Comparison of ENCODE assay signal across 15 cellular contexts in the genomic region with DNA sequence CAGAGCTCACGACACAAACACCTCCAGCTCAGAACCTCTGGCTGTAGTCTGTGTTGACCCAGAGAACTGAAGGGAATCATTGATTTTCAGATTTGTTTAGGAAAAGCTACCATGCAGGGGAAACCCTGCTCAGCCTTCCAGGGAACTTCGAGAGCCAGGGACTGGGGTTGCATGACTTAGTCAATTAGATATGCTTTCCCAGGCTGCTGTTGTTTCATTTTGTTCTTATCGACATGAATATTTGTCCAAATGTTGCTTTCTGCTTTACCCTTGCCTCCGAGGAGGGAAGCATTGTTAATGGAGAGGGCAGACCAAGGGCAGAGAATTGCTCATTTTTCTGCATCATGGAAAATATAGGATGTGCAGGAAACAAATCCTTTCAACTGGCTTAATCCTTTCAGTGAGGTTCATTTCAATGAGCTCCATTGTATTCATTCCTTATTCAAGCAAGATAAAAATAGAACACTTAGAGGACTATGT.
DNase-seq lines count a peak whose midpoint lies in the region; ATAC-seq, FAIRE-seq and TF ChIP-seq lines count a peak whose summit lies in the region.
"Had no signal": no experiment of that assay in that cellular context is flagged by ENCODE, and none has a peak within 500 bp of the region (broad histone marks: within the 10 kb centered on the region; RNA-seq: fewer than 3 reads in every experiment).

No MANE protein-coding gene starts in this region.

- no peak overlapping the region for H3K4me3 Mint-ChIP-seq in activated CD4-positive, alpha-beta memory T cell treated with anti-CD3 and anti-CD28 coated beads for 36 hours
- H3K4me3 Mint-ChIP-seq: activated T-cell treated with anti-CD3 and anti-CD28 coated beads, Interleukin-2, amount 50 U/mL, for 24 hours; naive thymus-derived CD4-positive, alpha-beta T cell; stimulated activated memory B cell treated with anti-CD40 and anti-IgM and Interleukin-4, amounts not matched to agents 10 μg/mL and 1 μg/mL and 100 μg/mL, for 72 hours had no signal

- no peaks in the 10 kb centered on the region for H3K9me3 ChIP-seq in SJCRH30 (replicated peaks)
- H3K9me3 ChIP-seq in keratinocyte (ENCODE audit: control insufficient read depth, low read depth, low read length) = no peaks in the 10 kb centered on the region
- H3K9me3 ChIP-seq in skeletal muscle satellite cell (replicated peaks; ENCODE audit: low read length) = no peaks in the 10 kb centered on the region
- H3K9me3 ChIP-seq: ascending aorta had no signal

- H3K9ac ChIP-seq in keratinocyte (ENCODE audit: control insufficient read depth, extremely low read depth, insufficient read depth, low read length) = no peak overlapping the region
- H3K9ac ChIP-seq in skeletal muscle satellite cell (ENCODE audit: low read depth, low read length) = no peak overlapping the region

- H3K27me3 ChIP-seq in SJCRH30 = no peaks in the 10 kb centered on the region
- H3K27me3 ChIP-seq in keratinocyte (ENCODE audit: control insufficient read depth, extremely low read depth, insufficient read depth, low read length) = no peaks in the 10 kb centered on the region
- H3K27me3 ChIP-seq in skeletal muscle satellite cell (ENCODE audit: control insufficient read depth, insufficient read depth, low read length) = no peaks in the 10 kb centered on the region
- H3K27me3 ChIP-seq: ascending aorta had no signal

- H3K4me1 ChIP-seq in SJCRH30 (peaks cover 10% of the 10 kb centered on the region), keratinocyte (ENCODE audit: control insufficient read depth, extremely low read depth, insufficient read depth, low read length) (peaks cover 5% of the 10 kb centered on the region), skeletal muscle satellite cell (ENCODE audit: control insufficient read depth, insufficient read depth, low read length) (peaks cover 13% of the 10 kb centered on the region)
- H3K4me1 ChIP-seq: ascending aorta had no signal

- H3K27me3 Mint-ChIP-seq in activated CD4-positive, alpha-beta memory T cell treated with anti-CD3 and anti-CD28 coated beads for 36 hours = no peaks in the 10 kb centered on the region
- H3K27me3 Mint-ChIP-seq: activated T-cell treated with anti-CD3 and anti-CD28 coated beads, Interleukin-2, amount 50 U/mL, for 24 hours; naive thymus-derived CD4-positive, alpha-beta T cell had no signal

- H3K9me1 ChIP-seq in keratinocyte (ENCODE audit: control insufficient read depth, extremely low read depth, insufficient read depth, low read length) = no peaks in the 10 kb centered on the region

- TF ChIP-seq CTCF in keratinocyte (optimal IDR thresholded peaks at IDR 0.05 in 1 of 3, IDR thresholded peaks at IDR 0.05 in 1 of 3, conservative IDR thresholded peaks at IDR 0.05 in 1 of 3; ENCODE audit: extremely low read depth in 1 of 3, insufficient read depth in 2 of 3, low read length in 3 of 3) = no peak

- FAIRE-seq in keratinocyte (lab: Jason Lieb, UNC) = peak; percentile 36

- dilution Hi-C loops in keratinocyte (cut with MboI; ENCODE audit: extremely low pct_ligation_motif_present, low sequenced_read_pairs) = no loop called here

- CTCF ChIA-PET in activated CD4-positive, alpha-beta memory T cell treated with anti-CD3 and anti-CD28 coated beads for 36 hours (lab: Charles Lee) = interaction anchor here (0.6 kb wide), 1 partner anchor 160 kb away, joined by 4 read pairs; no protein-coding TSS in a partner anchor

- H3K9me3 Mint-ChIP-seq in activated CD4-positive, alpha-beta memory T cell treated with anti-CD3 and anti-CD28 coated beads for 36 hours = no peaks in the 10 kb centered on the region
- H3K9me3 Mint-ChIP-seq: activated T-cell treated with anti-CD3 and anti-CD28 coated beads, Interleukin-2, amount 50 U/mL, for 24 hours; stimulated activated memory B cell treated with anti-CD40 and anti-IgM and Interleukin-4, amounts not matched to agents 10 μg/mL and 1 μg/mL and 100 μg/mL, for 72 hours had no signal

- H4K20me1 ChIP-seq in keratinocyte (ENCODE audit: control insufficient read depth, extremely low read depth, insufficient read depth, low read length) = no peaks in the 10 kb centered on the region

- H3K27ac ChIP-seq in SJCRH30 (peak overlapping the region; percentile 75), keratinocyte (ENCODE audit: control insufficient read depth, insufficient read depth, low read length) (no peak overlapping the region)
- H3K27ac ChIP-seq: ascending aorta, VCaP had no signal

- H3K27ac Mint-ChIP-seq in activated CD4-positive, alpha-beta memory T cell treated with anti-CD3 and anti-CD28 coated beads for 36 hours = no peak overlapping the region
- H3K27ac Mint-ChIP-seq: activated T-cell treated with anti-CD3 and anti-CD28 coated beads, Interleukin-2, amount 50 U/mL, for 24 hours; naive thymus-derived CD4-positive, alpha-beta T cell; stimulated activated memory B cell treated with anti-CD40 and anti-IgM and Interleukin-4, amounts not matched to agents 10 μg/mL and 1 μg/mL and 100 μg/mL, for 72 hours had no signal

- H3K4me3 ChIP-seq in SJCRH30 (peak overlapping the region; percentile 43), keratinocyte (ENCODE audit: control insufficient read depth in 2 of 3, extremely low read depth in 1 of 3, insufficient read depth in 2 of 3, low read depth in 1 of 3, low read length in 3 of 3) (peak overlapping the region in 2 of 3 experiments; percentile 14 to 26), skeletal muscle satellite cell (ENCODE audit: low read length) (peak overlapping the region; percentile 27)

- no peaks in the 10 kb centered on the region for H3K4me1 Mint-ChIP-seq in activated CD4-positive, alpha-beta memory T cell treated with anti-CD3 and anti-CD28 coated beads for 36 hours (ENCODE audit: low read depth)
- H3K4me1 Mint-ChIP-seq: naive thymus-derived CD4-positive, alpha-beta T cell; stimulated activated memory B cell treated with anti-CD40 and anti-IgM and Interleukin-4, amounts not matched to agents 10 μg/mL and 1 μg/mL and 100 μg/mL, for 72 hours had no signal

- peak; percentile 8 for DNase-seq in M059J (ENCODE audit: low read depth)
- DNase-seq in SJCRH30 = peak; percentile 40 to 66
- DNase-seq in keratinocyte (ENCODE audit: low read depth, low spot score) = no peak
- DNase-seq in activated CD4-positive, alpha-beta memory T cell treated with anti-CD3 and anti-CD28 coated beads for 36 hours = no peak
- DNase-seq in central memory CD4-positive, alpha-beta T cell = no peak
- DNase-seq: activated T-cell treated with anti-CD3 and anti-CD28 coated beads, Interleukin-2, amount 50 U/mL, for 24 hours; naive thymus-derived CD4-positive, alpha-beta T cell; NCI-H226; Right ventricle myocardium superior; stimulated activated CD4-positive, alpha-beta T cell treated with anti-CD3 and anti-CD28 coated beads, Interleukin-2, amount 100 ng/mL, for 24 hours had no signal

- H3K36me3 ChIP-seq in SJCRH30 = no peaks in the 10 kb centered on the region
- no peaks in the 10 kb centered on the region for H3K36me3 ChIP-seq in keratinocyte (ENCODE audit: control insufficient read depth in 2 of 2, extremely low read depth in 1 of 2, insufficient read depth in 2 of 2, low read length in 2 of 2)
- no peaks in the 10 kb centered on the region for H3K36me3 ChIP-seq in skeletal muscle satellite cell (ENCODE audit: insufficient read depth, low read length)
- H3K36me3 ChIP-seq: ascending aorta had no signal

- H3K36me3 Mint-ChIP-seq in activated CD4-positive, alpha-beta memory T cell treated with anti-CD3 and anti-CD28 coated beads for 36 hours = no peaks in the 10 kb centered on the region
- H3K36me3 Mint-ChIP-seq: stimulated activated memory B cell treated with anti-CD40 and anti-IgM and Interleukin-4, amounts not matched to agents 10 μg/mL and 1 μg/mL and 100 μg/mL, for 72 hours had no signal

- peak overlapping the region; percentile 70 for H2AFZ ChIP-seq in keratinocyte (ENCODE audit: control insufficient read depth, low read length)

- H3K4me2 ChIP-seq in keratinocyte (ENCODE audit: control insufficient read depth, extremely low read depth, insufficient read depth, low read depth, low read length) (peak overlapping the region; percentile 56), skeletal muscle satellite cell (ENCODE audit: low read length) (peak overlapping the region; percentile 65)

- intact Hi-C loops in activated CD4-positive, alpha-beta memory T cell treated with anti-CD3 and anti-CD28 coated beads for 36 hours (cut with micrococcal nuclease) = no loop called here

- no peak for ATAC-seq in GM21528 (IDR thresholded peaks at IDR 0.05; ENCODE audit: low FRiP score, unreplicated experiment)
- ATAC-seq: naive thymus-derived CD4-positive, alpha-beta T cell; stimulated activated memory B cell treated with anti-CD40 and anti-IgM and Interleukin-4, amounts not matched to agents 10 μg/mL and 1 μg/mL and 100 μg/mL, for 72 hours had no signal

- POLR2A ChIA-PET in activated CD4-positive, alpha-beta memory T cell treated with anti-CD3 and anti-CD28 coated beads for 36 hours (lab: Charles Lee) = no interaction called here

- H3K79me2 ChIP-seq in keratinocyte (ENCODE audit: control insufficient read depth, insufficient read depth, low read length) = no peaks in the 10 kb centered on the region

Comparison
In these comparisons a context has a peak if more than half of its experiments do, and no peak if none do; other contexts are left out.
1. DNase-seq: peak in M059J (single experiment) and SJCRH30 (2 of 2); none in keratinocyte (single experiment), activated CD4-positive, alpha-beta memory T cell treated with anti-CD3 and anti-CD28 coated beads for 36 hours (single experiment) and central memory CD4-positive, alpha-beta T cell (single experiment).
2. Peak in every context shown above with its lines, with median percentiles within 50 percentile points of each other: H3K4me3 ChIP-seq.